18 cellular contexts compared by ENCODE assay signal in genomic region chr20:48793776-48794175, GRCh38. TPM values are rescaled to one million over a fixed set of nuclear protein-coding genes. Genes with fewer than 3 reads are reported as not detected.
DNase-seq lines count a peak whose midpoint lies in the region; ATAC-seq and TF ChIP-seq lines count a peak whose summit lies in the region.
"Had no signal": no experiment of that assay in that cellular context is flagged by ENCODE, and none has a peak within 500 bp of the region (broad histone marks: within the 10 kb centered on the region; RNA-seq: fewer than 3 reads in every experiment).

No MANE protein-coding gene starts in this region.

- H3K9me3 Mint-ChIP-seq in neural crest cell: no peaks in the 10 kb centered on the region
- H3K9me3 Mint-ChIP-seq: naive thymus-derived CD4-positive, alpha-beta T cell; T-helper 2 cell treated with Interferon-gamma antibody and Interleukin-4, amounts not matched to agents 5 μg/mL and 100 μg/mL, for 36 hours had no signal

- no peaks in the 10 kb centered on the region for H3K9me3 ChIP-seq in BLaER1 treated with 17β-estradiol and CSF1 and Interleukin-3, amounts not matched to agents 10 nM and 100 nM (replicated peaks in 1 of 11)
- no peaks in the 10 kb centered on the region for H3K9me3 ChIP-seq in NT2/D1 (ENCODE audit: insufficient read depth, low read length)
- H3K9me3 ChIP-seq in ectodermal cell (ENCODE audit: control insufficient read depth, low read length): no peaks in the 10 kb centered on the region
- H3K9me3 ChIP-seq: SJCRH30 had no signal

- H3K27me3 Mint-ChIP-seq in neural crest cell (ENCODE audit: low read depth): no peaks in the 10 kb centered on the region
- H3K27me3 Mint-ChIP-seq: naive thymus-derived CD4-positive, alpha-beta T cell had no signal

- peak overlapping the region; percentile 48 to 77 (median 66) for H3K4me2 ChIP-seq in BLaER1 treated with 17β-estradiol and CSF1 and Interleukin-3, amounts not matched to agents 10 nM and 100 nM
- H3K4me2 ChIP-seq: KMS-11 had no signal

- 67 to 76% methylated on average over 3 of the region's 3 CpGs for WGBS in ectodermal cell, 2 experiments

- no peak for ATAC-seq in HG03108 (IDR thresholded peaks at IDR 0.05; ENCODE audit: unreplicated experiment)
- ATAC-seq: activated CD4-positive, CD25-positive, alpha-beta regulatory T cell treated with anti-CD3 and anti-CD28 coated beads, Interleukin-2, amount 50 U/mL, for 24 hours; naive thymus-derived CD4-positive, alpha-beta T cell; PC-3 had no signal

- peaks cover 0 to 18% (median 0%) of the 10 kb centered on the region in 11 experiments; a peak in 2 of 22 replicates for H3K36me3 ChIP-seq in BLaER1 treated with 17β-estradiol and CSF1 and Interleukin-3, amounts not matched to agents 10 nM and 100 nM
- H3K36me3 ChIP-seq in NT2/D1 (ENCODE audit: insufficient read depth, insufficient read length, low read length) (no peaks in the 10 kb centered on the region), ectodermal cell (ENCODE audit: control insufficient read depth, insufficient read depth, low read length) (no peaks in the 10 kb centered on the region)
- H3K36me3 ChIP-seq: SJCRH30 had no signal

- H3K36me3 Mint-ChIP-seq in neural crest cell (ENCODE audit: low read depth): no peaks in the 10 kb centered on the region

- intact Hi-C loops in head of caudate nucleus (cut with DNase I): no loop called here

- TF ChIP-seq CTCF in neural crest cell (conservative IDR thresholded peaks at IDR 0.05): no peak

- H3K27ac ChIP-seq in BLaER1 treated with 17β-estradiol and CSF1 and Interleukin-3, amounts not matched to agents 10 nM and 100 nM: peak overlapping the region in 8 of 11 experiments; percentile 22 to 61 (median 55); a peak in 16 of 22 replicates
- H3K27ac ChIP-seq in ectodermal cell (ENCODE audit: insufficient read depth, low read depth, low read length, poor library complexity, severe bottlenecking): peak overlapping the region; percentile 92
- H3K27ac ChIP-seq: KMS-11, SJCRH30 had no signal

- peak overlapping the region; percentile 98 for H3K27ac Mint-ChIP-seq in neural crest cell (ENCODE audit: unreplicated experiment)
- H3K27ac Mint-ChIP-seq: T-helper 2 cell treated with Interferon-gamma antibody and Interleukin-4, amounts not matched to agents 5 μg/mL and 100 μg/mL, for 36 hours had no signal

- H4K20me1 ChIP-seq in BLaER1 treated with 17β-estradiol and CSF1 and Interleukin-3, amounts not matched to agents 10 nM and 100 nM: peaks cover 0 to 100% (median 7%) of the 10 kb centered on the region in 11 experiments; a peak in 11 of 22 replicates

- H3K4me3 ChIP-seq in BLaER1 treated with 17β-estradiol and CSF1 and Interleukin-3, amounts not matched to agents 10 nM and 100 nM: no peak overlapping the region
- H3K4me3 ChIP-seq in NT2/D1 (ENCODE audit: insufficient read length, low read depth) (no peak overlapping the region), ectodermal cell (ENCODE audit: insufficient read depth, low read depth, low read length) (peak overlapping the region; percentile 11)
- H3K4me3 ChIP-seq: SJCRH30 had no signal

- H3K4me1 Mint-ChIP-seq in neural crest cell: peaks cover 93% of the 10 kb centered on the region

- H3K4me3 Mint-ChIP-seq in neural crest cell: peak overlapping the region; percentile 27
- H3K4me3 Mint-ChIP-seq: T-helper 2 cell treated with Interferon-gamma antibody and Interleukin-4, amounts not matched to agents 5 μg/mL and 100 μg/mL, for 36 hours had no signal

- in situ Hi-C loops in G401 (cut with HindIII; ENCODE audit: low sequenced_read_pairs): no loop called here

- no peaks in the 10 kb centered on the region for H3K27me3 ChIP-seq in BLaER1 treated with 17β-estradiol and CSF1 and Interleukin-3, amounts not matched to agents 10 nM and 100 nM
- no peaks in the 10 kb centered on the region for H3K27me3 ChIP-seq in NT2/D1 (ENCODE audit: insufficient read depth, insufficient read length)
- no peaks in the 10 kb centered on the region for H3K27me3 ChIP-seq in ectodermal cell (ENCODE audit: control insufficient read depth, insufficient read depth, low read length, poor library complexity, severe bottlenecking)
- H3K27me3 ChIP-seq: SJCRH30 had no signal

- H3K4me1 ChIP-seq in BLaER1 treated with 17β-estradiol and CSF1 and Interleukin-3, amounts not matched to agents 10 nM and 100 nM: peaks cover 46 to 81% (median 61%) of the 10 kb centered on the region in 10 experiments
- H3K4me1 ChIP-seq in NT2/D1 (ENCODE audit: insufficient read depth, insufficient read length): peaks cover 35% of the 10 kb centered on the region
- H3K4me1 ChIP-seq in ectodermal cell (ENCODE audit: control insufficient read depth, insufficient read depth, low read length): peaks cover 45% of the 10 kb centered on the region

- H3K9ac ChIP-seq in BLaER1 treated with 17β-estradiol and CSF1 and Interleukin-3, amounts not matched to agents 10 nM and 100 nM: peak overlapping the region in 9 of 11 experiments; percentile 21 to 45 (median 34); a peak in 8 of 22 replicates
- peak overlapping the region; percentile 43 for H3K9ac ChIP-seq in NT2/D1 (ENCODE audit: insufficient read length, low read depth)
- H3K9ac ChIP-seq: KMS-11 had no signal

- DNase-seq in NT2/D1 (ENCODE audit: low read depth, low spot score) (no peak), neural crest cell (ENCODE audit: low read depth, low spot score) (no peak), head of caudate nucleus (no peak), G401 (ENCODE audit: low spot score) (no peak), 8988T (no peak)
- DNase-seq: activated effector memory CD4-positive, alpha-beta T cell treated with anti-CD3 and anti-CD28 coated beads, Interleukin-2, amount 50 U/mL, for 16 hours; cortex of kidney; NCI-H1105; PC-3; right cardiac atrium; SJCRH30 had no signal

RNA-seq across cellular contexts. Expression of gene PREX1, which starts 34.0 kb away (rescaled TPM):
- 25.4 TPM for polyA plus RNA-seq in ectodermal cell (2013, experiment 1 of 4)
- polyA plus RNA-seq in ectodermal cell (2013, experiment 2 of 4): 22.7 TPM
- polyA plus RNA-seq in ectodermal cell (2013, experiment 3 of 4): 20.4 TPM
- 20.3 TPM for polyA plus RNA-seq in ectodermal cell (2013, experiment 4 of 4)
- 72.4 and 73.7 TPM in 2 replicates for total RNA-seq in neural crest cell
- total RNA-seq in G401 (2014; rRNA removed; shearing (Covaris generic)): 6.1 and 8.9 TPM in 2 replicates
